ENCODE assay signal across 21 cellular contexts in genomic region chr16:81112453-81112852, GRCh38. TPM values are rescaled to one million over a fixed set of nuclear protein-coding genes. Genes with fewer than 3 reads are reported as not detected.
DNase-seq lines count a peak whose midpoint lies in the region; ATAC-seq, FAIRE-seq and TF ChIP-seq lines count a peak whose summit lies in the region.
"Had no signal": no experiment of that assay in that cellular context is flagged by ENCODE, and none has a peak within 500 bp of the region (broad histone marks: within the 10 kb centered on the region; RNA-seq: fewer than 3 reads in every experiment).

No MANE protein-coding gene starts in this region.

- POLR2A ChIA-PET in HepG2 (lab: Yijun Ruan, JAX), result no interaction called here
- POLR2A ChIA-PET in K562 (lab: Yijun Ruan, JAX), result interaction anchor here (1.4 kb wide), 1 partner anchor 29 kb away, joined by 5 read pairs; no protein-coding TSS in a partner anchor

- DNase-seq in HepG2 (ENCODE audit: low spot score), result no peak
- no peak for DNase-seq in right lobe of liver
- no peak for DNase-seq in K562 (ENCODE audit: extremely low read depth in 1 of 4, low spot score in 3 of 4)
- no peak for DNase-seq in NCI-H1105 treated with DMSO at 0.1 percent for 48 hours (lab: John Stamatoyannopoulos, UW)
- DNase-seq: AML-193; Caco-2; Calu3; CD4-positive, alpha-beta T cell; CD8-positive, alpha-beta T cell; DMS79 treated with DMSO at 0.1 percent for 48 hours; GF-D8 had no signal

- ATAC-seq in HepG2 (no peak), right lobe of liver (no peak), K562 (no peak), GM21786 (IDR thresholded peaks at IDR 0.05; ENCODE audit: unreplicated experiment) (no peak)
- ATAC-seq: CD8-positive, alpha-beta T cell had no signal

- H3K36me3 ChIP-seq in HepG2 (replicated peaks in 1 of 2; ENCODE audit: control insufficient read depth in 1 of 2, insufficient read depth in 2 of 2, low read length in 2 of 2) (no peaks in the 10 kb centered on the region), right lobe of liver (no peaks in the 10 kb centered on the region), K562 (ENCODE audit: control insufficient read depth, insufficient read depth, low read length) (no peaks in the 10 kb centered on the region)
- H3K36me3 ChIP-seq: BLaER1 treated with 17β-estradiol and CSF1 and Interleukin-3, amounts not matched to agents 10 nM and 100 nM had no signal

- TF ChIP-seq POLR2A in HepG2 (IDR thresholded peaks at IDR 0.05; ENCODE audit: insufficient read depth in 1 of 2, low read depth in 2 of 2, low read length in 2 of 2) (no peak), right lobe of liver (IDR thresholded peaks at IDR 0.05) (no peak), K562 (conservative IDR thresholded peaks at IDR 0.05) (no peak)

- no peak overlapping the region for H3K27ac ChIP-seq in HepG2 (ENCODE audit: extremely low read length, insufficient read depth, low read length)
- H3K27ac ChIP-seq in right lobe of liver, result no peak overlapping the region
- no peak overlapping the region for H3K27ac ChIP-seq in K562 (ENCODE audit: extremely low read depth, low read depth, low read length)
- H3K27ac ChIP-seq: 22Rv1; A549; BLaER1 treated with 17β-estradiol and CSF1 and Interleukin-3, amounts not matched to agents 10 nM and 100 nM; C4-2B had no signal

- intact Hi-C loops in HepG2 (cut with micrococcal nuclease; ENCODE audit: unreplicated experiment) (no loop called here), right lobe of liver (cut with DNase I) (no loop called here), K562 (cut with micrococcal nuclease) (no loop called here)

- no peaks in the 10 kb centered on the region for H3K27me3 ChIP-seq in HepG2 (ENCODE audit: control insufficient read depth in 1 of 2, insufficient read depth in 2 of 2, low read length in 2 of 2)
- no peaks in the 10 kb centered on the region for H3K27me3 ChIP-seq in right lobe of liver
- H3K27me3 ChIP-seq in K562 (ENCODE audit: control insufficient read depth in 2 of 2, insufficient read depth in 2 of 2, low read length in 2 of 2), result peaks cover 56 to 91% of the 10 kb centered on the region in 2 experiments
- H3K27me3 ChIP-seq: BLaER1 treated with 17β-estradiol and CSF1 and Interleukin-3, amounts not matched to agents 10 nM and 100 nM had no signal

- H2AFZ ChIP-seq in HepG2 (ENCODE audit: low read length) (no peak overlapping the region), K562 (ENCODE audit: low read depth, low read length) (no peak overlapping the region)

- TF ChIP-seq EP300 in HepG2 (IDR thresholded peaks at IDR 0.05; ENCODE audit: low read depth in 2 of 2, low read length in 2 of 2) (no peak), HepG2 (CRISPR knock-in tag; IDR thresholded peaks at IDR 0.05; ENCODE audit: borderline replicate concordance) (no peak), K562 (IDR thresholded peaks at IDR 0.05; ENCODE audit: low read length) (no peak)

- BruUV-seq in HepG2 (replicated peaks; lab: Mats Ljungman, UMichigan), result no TSS peak
- no TSS peak for BruUV-seq in K562 (replicated peaks; lab: Mats Ljungman, UMichigan)

- H3K9me1 ChIP-seq in K562 (ENCODE audit: control insufficient read depth, insufficient read depth, low read length), result no peaks in the 10 kb centered on the region

- H3K9ac ChIP-seq in HepG2 (ENCODE audit: insufficient read depth, low read depth, low read length) (no peak overlapping the region), K562 (ENCODE audit: insufficient read depth in 1 of 2, low read depth in 2 of 2, low read length in 2 of 2) (no peak overlapping the region)
- H3K9ac ChIP-seq: BLaER1 treated with 17β-estradiol and CSF1 and Interleukin-3, amounts not matched to agents 10 nM and 100 nM had no signal

- H3K4me1 ChIP-seq in HepG2 (ENCODE audit: insufficient read depth, low read length) (peaks cover 16% of the 10 kb centered on the region), right lobe of liver (no peaks in the 10 kb centered on the region), K562 (replicated peaks in 1 of 2; ENCODE audit: control insufficient read depth in 2 of 2, insufficient read depth in 2 of 2, low read length in 2 of 2) (peaks cover 0 to 3% of the 10 kb centered on the region in 2 experiments; a peak in 3 of 5 replicates)
- H3K4me1 ChIP-seq: A549; BLaER1 treated with 17β-estradiol and CSF1 and Interleukin-3, amounts not matched to agents 10 nM and 100 nM; Caco-2 had no signal

- CTCF ChIA-PET in HepG2 (lab: Yijun Ruan, JAX; ENCODE audit: low intra/inter-chr PET ratio, low total read pairs) (no interaction called here), K562 (lab: Yijun Ruan, JAX; ENCODE audit: low intra/inter-chr PET ratio) (no interaction called here)

- no peak for TF ChIP-seq CTCF in HepG2 (CRISPR knock-in tag; IDR thresholded peaks at IDR 0.05)
- no peak for TF ChIP-seq CTCF in right lobe of liver (IDR thresholded peaks at IDR 0.05)
- TF ChIP-seq CTCF in K562 (IDR thresholded peaks at IDR 0.05 in 2 of 3, conservative IDR thresholded peaks at IDR 0.05 in 1 of 3; ENCODE audit: insufficient read depth in 2 of 3, low read depth in 1 of 3, low read length in 3 of 3), result no peak

- WGBS in HepG2 (ENCODE audit: low lambda C conversion rate), result 84% methylated on average over 4 of the region's 4 CpGs
- whole genome bisulfite sequencing in right lobe of liver (ENCODE audit: insufficient coverage, low coverage, low lambda C conversion rate, missing lambda C conversion rate), result 83% methylated on average over 2 of the region's 4 CpGs
- 0% methylated on average over 4 of the region's 4 CpGs for WGBS in K562 (ENCODE audit: insufficient coverage, low coverage, missing lambda C conversion rate)

- H4K20me1 ChIP-seq in HepG2 (ENCODE audit: insufficient read depth, low read length), result no peaks in the 10 kb centered on the region
- H4K20me1 ChIP-seq in K562 (replicated peaks; ENCODE audit: control insufficient read depth, insufficient read depth, low read length), result peaks cover 3% of the 10 kb centered on the region; the same call in 1 of the 2 replicates
- H4K20me1 ChIP-seq: BLaER1 treated with 17β-estradiol and CSF1 and Interleukin-3, amounts not matched to agents 10 nM and 100 nM had no signal

- in situ Hi-C loops in HepG2 (cut with HindIII; ENCODE audit: extremely low pct_ligation_motif_present, low pct_unique_long_range_greater_than_20kb), result no loop called here
- in situ Hi-C loops in K562 (cut with MboI), result no loop called here

- TF ChIP-seq RAD21 in HepG2 (CRISPR knock-in tag; IDR thresholded peaks at IDR 0.05) (no peak), K562 (CRISPR knock-in tag; conservative IDR thresholded peaks at IDR 0.05 in 1 of 2, IDR thresholded peaks at IDR 0.05 in 1 of 2) (no peak)

- no peaks in the 10 kb centered on the region for H3K79me2 ChIP-seq in HepG2 (ENCODE audit: insufficient read depth, low read length)
- no peaks in the 10 kb centered on the region for H3K79me2 ChIP-seq in K562 (ENCODE audit: control insufficient read depth, insufficient read depth, low read length)

- FAIRE-seq in HepG2 (lab: Jason Lieb, UNC), result no peak
- no peak for FAIRE-seq in K562 (lab: Jason Lieb, UNC)
- FAIRE-seq: A549, D721Med, G401.6, GM12891, GM19239 had no signal

- H3K9me3 ChIP-seq in HepG2 (ENCODE audit: low read length) (no peaks in the 10 kb centered on the region), right lobe of liver (no peaks in the 10 kb centered on the region), K562 (replicated peaks; ENCODE audit: control insufficient read depth, insufficient read depth, low read depth, low read length) (no peaks in the 10 kb centered on the region)
- H3K9me3 ChIP-seq: A549; BLaER1 treated with 17β-estradiol and CSF1 and Interleukin-3, amounts not matched to agents 10 nM and 100 nM; Caco-2 had no signal

- H3K4me3 ChIP-seq in HepG2 (replicated peaks in 1 of 3; ENCODE audit: insufficient read depth in 1 of 3, low read depth in 2 of 3, low read length in 3 of 3), result no peak overlapping the region
- H3K4me3 ChIP-seq in right lobe of liver, result no peak overlapping the region
- H3K4me3 ChIP-seq in K562, result no peak overlapping the region
- H3K4me3 ChIP-seq: A549; BLaER1 treated with 17β-estradiol and CSF1 and Interleukin-3, amounts not matched to agents 10 nM and 100 nM had no signal

- H3K4me2 ChIP-seq in HepG2 (ENCODE audit: low read depth, low read length) (no peak overlapping the region), K562 (ENCODE audit: insufficient read depth, low read length) (no peak overlapping the region)
- H3K4me2 ChIP-seq: A549; BLaER1 treated with 17β-estradiol and CSF1 and Interleukin-3, amounts not matched to agents 10 nM and 100 nM had no signal

RNA-seq across cellular contexts. Expression of gene GCSH, which starts 16.3 kb away (rescaled TPM):
- total RNA-seq in HepG2 (2016; rRNA removed; fragmentation: Illumina TruSeq; extraction: Trizol), result 103 and 117 TPM in 2 replicates
- 84.9 and 85.5 TPM in 2 replicates for total RNA-seq in HepG2 (2016; cell fraction: cytosol; rRNA removed; fragmentation: Illumina TruSeq; extraction: Trizol; ENCODE audit: low read depth)
- total RNA-seq in HepG2 (2016; cell fraction: insoluble cytoplasmic fraction; rRNA removed; fragmentation: Illumina TruSeq; extraction: Trizol), result 106 and 120 TPM in 2 replicates
- 113 and 134 TPM in 2 replicates for total RNA-seq in HepG2 (2016; cell fraction: membrane; rRNA removed; fragmentation: Illumina TruSeq; extraction: Trizol)
- total RNA-seq in HepG2 (2016; cell fraction: nucleus; rRNA removed; fragmentation: Illumina TruSeq; extraction: Trizol), result 71.3 and 72.1 TPM in 2 replicates
- polyA plus RNA-seq in HepG2 (2011; rRNA removed), result 23.5 and 35.9 TPM in 2 replicates
- polyA plus RNA-seq in HepG2 (2011; cell fraction: cytosol; rRNA removed), result 20.5 and 24.4 TPM in 2 replicates
- polyA plus RNA-seq in HepG2 (2011; cell fraction: nucleus; rRNA removed), result 8.8 and 13.9 TPM in 2 replicates
- polyA plus RNA-seq in HepG2 (2012), result 56.2 and 79.0 TPM in 2 replicates
- polyA plus RNA-seq in HepG2 (2016; cell fraction: cytosol; fragmentation: Illumina TruSeq; extraction: Trizol; ENCODE audit: low read depth), result 230 and 257 TPM in 2 replicates
- polyA plus RNA-seq in HepG2 (2016; cell fraction: insoluble cytoplasmic fraction; fragmentation: Illumina TruSeq; extraction: Trizol; ENCODE audit: low read depth), result 211 and 234 TPM in 2 replicates
- 224 and 230 TPM in 2 replicates for polyA plus RNA-seq in HepG2 (2016; cell fraction: membrane; fragmentation: Illumina TruSeq; extraction: Trizol; ENCODE audit: low read depth)
- polyA plus RNA-seq in HepG2 (2016; cell fraction: nucleus; fragmentation: Illumina TruSeq; extraction: Trizol; ENCODE audit: insufficient read depth, low read depth), result 155 and 164 TPM in 2 replicates
- polyA minus RNA-seq in HepG2 (2011; rRNA and poly(A)+ RNA removed; ENCODE audit: low replicate concordance), result 4.9 and 6.7 TPM in 2 replicates
- polyA minus RNA-seq in HepG2 (2011; cell fraction: cytosol; rRNA and poly(A)+ RNA removed), result 17.2 and 17.8 TPM in 2 replicates
- 21.4 and 23.0 TPM in 2 replicates for polyA minus RNA-seq in HepG2 (2011; cell fraction: nucleus; rRNA and poly(A)+ RNA removed)
- 10 to 100 TPM; 41.8 to 77.1 (median 52.4) TPM for total RNA-seq in right lobe of liver
- 13.7 and 40.7 TPM in 2 replicates for total RNA-seq in K562 (2011; cell fraction: chromatin; rRNA removed; ENCODE audit: low replicate concordance)
- total RNA-seq in K562 (2011; cell fraction: nucleolus; rRNA removed), result 12.3 and 14.3 TPM in 2 replicates
- total RNA-seq in K562 (2011; cell fraction: nucleoplasm; rRNA removed), result 27.1 and 44.8 TPM in 2 replicates
- 61.0 and 69.3 TPM in 2 replicates for total RNA-seq in K562 (2014; rRNA removed)
- 121 and 129 TPM in 2 replicates for total RNA-seq in K562 (2014; rRNA removed; fragmentation: Illumina TruSeq; extraction: Trizol)
- total RNA-seq in K562 (2015; rRNA removed; fragmentation: Illumina TruSeq; extraction: Trizol), result 108 and 119 TPM in 2 replicates
- 89.0 and 89.7 TPM in 2 replicates for total RNA-seq in K562 (2021)
- 33.2 and 61.1 TPM in 2 replicates for polyA plus RNA-seq in K562 (2011; rRNA removed)
- 17.5 and 17.8 TPM in 2 replicates for polyA plus RNA-seq in K562 (2011; cell fraction: cytosol; rRNA removed)
- polyA plus RNA-seq in K562 (2011; cell fraction: nucleus; rRNA removed), result 11.1 and 13.3 TPM in 2 replicates
- 42.4 and 83.6 TPM in 2 replicates for polyA plus RNA-seq in K562 (2012)
- polyA plus RNA-seq in K562 (2014; fragmentation: Illumina TruSeq; extraction: Trizol), result 94.4 and 109 TPM in 2 replicates
- 10 to 100 TPM; 35.0 to 35.2 TPM for polyA plus RNA-seq in K562 (2014; fragmentation: Nextera tagmentation; extraction: Ambion mirVana)
- polyA plus RNA-seq in K562 (2014; rRNA removed), result 115 TPM in 2 replicates
- 18.0 and 18.4 TPM in 2 replicates for polyA minus RNA-seq in K562 (2011; rRNA and poly(A)+ RNA removed)
- 19.1 and 20.1 TPM in 2 replicates for polyA minus RNA-seq in K562 (2011; cell fraction: cytosol; rRNA and poly(A)+ RNA removed)
- 8.9 and 13.0 TPM in 2 replicates for polyA minus RNA-seq in K562 (2011; cell fraction: nucleus; rRNA and poly(A)+ RNA removed)

RNA-seq across cellular contexts. Expression of gene C16orf46, which starts 35.4 kb away (rescaled TPM):
- total RNA-seq in HepG2 (2016; rRNA removed; fragmentation: Illumina TruSeq; extraction: Trizol), result 0.38 and 1.9 TPM in 2 replicates
- total RNA-seq in HepG2 (2016; cell fraction: cytosol; rRNA removed; fragmentation: Illumina TruSeq; extraction: Trizol; ENCODE audit: low read depth), result 0.44 TPM in 1 of 2 replicates, not detected in the other
- 0.56 and 0.58 TPM in 2 replicates for total RNA-seq in HepG2 (2016; cell fraction: insoluble cytoplasmic fraction; rRNA removed; fragmentation: Illumina TruSeq; extraction: Trizol)
- 0.31 and 0.86 TPM in 2 replicates for total RNA-seq in HepG2 (2016; cell fraction: membrane; rRNA removed; fragmentation: Illumina TruSeq; extraction: Trizol)
- 0.50 and 0.62 TPM in 2 replicates for total RNA-seq in HepG2 (2016; cell fraction: nucleus; rRNA removed; fragmentation: Illumina TruSeq; extraction: Trizol)
- 0.39 and 0.55 TPM in 2 replicates for polyA plus RNA-seq in HepG2 (2011; rRNA removed)
- polyA plus RNA-seq in HepG2 (2011; cell fraction: cytosol; rRNA removed), result 0.36 and 0.47 TPM in 2 replicates
- polyA plus RNA-seq in HepG2 (2011; cell fraction: nucleus; rRNA removed), result 0.11 and 1.4 TPM in 2 replicates
- 0.42 and 0.80 TPM in 2 replicates for polyA plus RNA-seq in HepG2 (2012)
- 0.33 and 0.52 TPM in 2 replicates for polyA plus RNA-seq in HepG2 (2016; cell fraction: cytosol; fragmentation: Illumina TruSeq; extraction: Trizol; ENCODE audit: low read depth)
- polyA plus RNA-seq in HepG2 (2016; cell fraction: insoluble cytoplasmic fraction; fragmentation: Illumina TruSeq; extraction: Trizol; ENCODE audit: low read depth), result 0.52 and 1.2 TPM in 2 replicates
- polyA plus RNA-seq in HepG2 (2016; cell fraction: membrane; fragmentation: Illumina TruSeq; extraction: Trizol; ENCODE audit: low read depth), result 0.50 and 0.52 TPM in 2 replicates
- 0.32 and 0.67 TPM in 2 replicates for polyA plus RNA-seq in HepG2 (2016; cell fraction: nucleus; fragmentation: Illumina TruSeq; extraction: Trizol; ENCODE audit: insufficient read depth, low read depth)
- polyA minus RNA-seq in HepG2 (2011; rRNA and poly(A)+ RNA removed; ENCODE audit: low replicate concordance), result not detected in 2 replicates
- polyA minus RNA-seq in HepG2 (2011; cell fraction: cytosol; rRNA and poly(A)+ RNA removed), result 0.70 TPM in 1 of 2 replicates, not detected in the other
- polyA minus RNA-seq in HepG2 (2011; cell fraction: nucleus; rRNA and poly(A)+ RNA removed), result 1.1 and 1.3 TPM in 2 replicates
- total RNA-seq in right lobe of liver, result 1 to 10 TPM in 3 of 6 experiments, under 1 TPM in 2, not detected in 1; 0.55 to 2.0 (median 1.2) TPM
- total RNA-seq in K562 (2011; cell fraction: chromatin; rRNA removed; ENCODE audit: low replicate concordance), result 1.1 and 1.4 TPM in 2 replicates
- 0.26 and 0.67 TPM in 2 replicates for total RNA-seq in K562 (2011; cell fraction: nucleolus; rRNA removed)
- 0.53 and 0.81 TPM in 2 replicates for total RNA-seq in K562 (2011; cell fraction: nucleoplasm; rRNA removed)
- 0.54 TPM in 1 of 2 replicates, not detected in the other for total RNA-seq in K562 (2014; rRNA removed)
- 0.19 TPM in 1 of 2 replicates, not detected in the other for total RNA-seq in K562 (2014; rRNA removed; fragmentation: Illumina TruSeq; extraction: Trizol)
- 0.23 and 0.33 TPM in 2 replicates for total RNA-seq in K562 (2015; rRNA removed; fragmentation: Illumina TruSeq; extraction: Trizol)
- 0.47 and 1.0 TPM in 2 replicates for total RNA-seq in K562 (2021)
- polyA plus RNA-seq in K562 (2011; rRNA removed), result 0.35 and 0.36 TPM in 2 replicates
- polyA plus RNA-seq in K562 (2011; cell fraction: cytosol; rRNA removed), result 0.62 and 0.63 TPM in 2 replicates
- 0.31 and 1.1 TPM in 2 replicates for polyA plus RNA-seq in K562 (2011; cell fraction: nucleus; rRNA removed)
- 0.98 and 1.7 TPM in 2 replicates for polyA plus RNA-seq in K562 (2012)
- polyA plus RNA-seq in K562 (2014; fragmentation: Illumina TruSeq; extraction: Trizol), result 0.98 TPM in 1 of 2 replicates, not detected in the other
- under 1 TPM; 0.10 to 0.13 TPM for polyA plus RNA-seq in K562 (2014; fragmentation: Nextera tagmentation; extraction: Ambion mirVana)
- polyA plus RNA-seq in K562 (2014; rRNA removed), result 0.52 and 1.7 TPM in 2 replicates
- polyA minus RNA-seq in K562 (2011; rRNA and poly(A)+ RNA removed), result 0.18 TPM in 1 of 2 replicates, not detected in the other
- not detected in 2 replicates for polyA minus RNA-seq in K562 (2011; cell fraction: cytosol; rRNA and poly(A)+ RNA removed)
- not detected in 2 replicates for polyA minus RNA-seq in K562 (2011; cell fraction: nucleus; rRNA and poly(A)+ RNA removed)
- total RNA-seq: B cell had no signal

Comparison
In these comparisons a context has a peak if more than half of its experiments do, and no peak if none do; other contexts are left out.
1. Of the 241 proteins assayed by ChIP-seq in both HepG2 and K562: peak only in HepG2: none; only in K562: KDM1A; in both: none; in neither: 239; mixed calls (peak in some experiments, not most) for 1.